7 cellular contexts compared by ENCODE assay signal in the genomic region with DNA sequence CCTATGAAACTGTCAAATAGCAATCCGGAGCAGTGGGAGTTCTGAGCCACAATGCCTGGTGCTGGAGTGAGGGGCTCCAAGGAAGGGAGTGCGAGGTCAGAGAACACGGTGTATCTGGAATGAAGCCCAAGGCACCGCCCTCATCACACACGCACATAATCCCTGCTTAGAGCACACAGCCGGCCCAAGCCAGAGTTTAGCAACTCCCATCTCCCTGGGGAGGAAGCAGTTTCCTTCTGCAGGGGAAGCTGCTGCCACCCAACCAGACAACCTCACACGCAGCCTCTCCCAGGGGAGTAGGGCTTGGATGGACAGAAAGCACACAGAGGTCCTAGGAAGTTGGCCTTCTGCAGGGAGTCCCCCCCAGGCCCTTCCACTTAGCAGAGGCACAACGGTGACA. TPM values are rescaled to one million over a fixed set of nuclear protein-coding genes. Genes with fewer than 3 reads are reported as not detected.
DNase-seq lines count a peak whose midpoint lies in the region; ATAC-seq and TF ChIP-seq lines count a peak whose summit lies in the region.

No MANE protein-coding gene starts in this region.

- no peaks in the 10 kb centered on the region for H3K9me3 Mint-ChIP-seq in activated naive CD8-positive, alpha-beta T cell treated with anti-CD3 and anti-CD28 coated beads for 36 hours

- ATAC-seq in HG03354 (IDR thresholded peaks at IDR 0.05; ENCODE audit: poor library complexity, severe bottlenecking, unreplicated experiment) (no peak), GM21367 (IDR thresholded peaks at IDR 0.05; ENCODE audit: unreplicated experiment) (no peak)

- H3K4me1 Mint-ChIP-seq in activated naive CD8-positive, alpha-beta T cell treated with anti-CD3 and anti-CD28 coated beads for 36 hours: peaks cover 87% of the 10 kb centered on the region

- DNase-seq in Kasumi-1 (lab: John Stamatoyannopoulos, UW) (peak; percentile 79 to 85), iris pigment epithelial cell (ENCODE audit: low read depth) (peak; percentile 76), tibial artery (peak; percentile 87 to 97), cerebellar nuclear complex (lab: John Stamatoyannopoulos, UW) (no peak)
- no peak for DNase-seq in activated naive CD8-positive, alpha-beta T cell treated with anti-CD3 and anti-CD28 coated beads for 36 hours

- H3K36me3 ChIP-seq in tibial artery: peaks cover 0 to 4% (median 0%) of the 10 kb centered on the region in 3 donors

- peaks cover 22% of the 10 kb centered on the region for H3K36me3 Mint-ChIP-seq in activated naive CD8-positive, alpha-beta T cell treated with anti-CD3 and anti-CD28 coated beads for 36 hours

- H3K27ac ChIP-seq in tibial artery: peak overlapping the region; percentile 97 to 100

- no peak for TF ChIP-seq CTCF in tibial artery (IDR thresholded peaks at IDR 0.05)

- no peaks in the 10 kb centered on the region for H3K9me3 ChIP-seq in tibial artery

- no peaks in the 10 kb centered on the region for H3K27me3 ChIP-seq in tibial artery

- peaks cover 24 to 100% (median 96%) of the 10 kb centered on the region in 4 donors for H3K4me1 ChIP-seq in tibial artery

- no peak overlapping the region for H3K4me3 Mint-ChIP-seq in activated naive CD8-positive, alpha-beta T cell treated with anti-CD3 and anti-CD28 coated beads for 36 hours

- H3K27ac Mint-ChIP-seq in activated naive CD8-positive, alpha-beta T cell treated with anti-CD3 and anti-CD28 coated beads for 36 hours: peak overlapping the region; percentile 87

- peak overlapping the region; percentile 13 to 36 for H3K4me3 ChIP-seq in tibial artery

- H3K27me3 Mint-ChIP-seq in activated naive CD8-positive, alpha-beta T cell treated with anti-CD3 and anti-CD28 coated beads for 36 hours: no peaks in the 10 kb centered on the region

- intact Hi-C loops in tibial artery (cut with DNase I; ENCODE audit: low total_unique reads): loop anchor here (2.0 kb wide), 1 partner anchor 95 kb away; no protein-coding TSS in a partner anchor

RNA-seq across cellular contexts. Expression of gene ACTN1, which starts 31.3 kb away (rescaled TPM):
- total RNA-seq in activated naive CD8-positive, alpha-beta T cell treated with anti-CD3 and anti-CD28 coated beads for 36 hours: 100 to 1,000 TPM; 171 to 177 TPM

Comparison
In these comparisons a context has a peak if more than half of its experiments do, and no peak if none do; other contexts are left out.
1. DNase-seq: peak in Kasumi-1 (2 of 2), iris pigment epithelial cell (single experiment) and tibial artery (2 of 2); none in activated naive CD8-positive, alpha-beta T cell treated with anti-CD3 and anti-CD28 coated beads for 36 hours (single experiment) and cerebellar nuclear complex (0 of 2).